In genomic region chr5:88281322-88281721, GRCh38 we compare ENCODE assay signal across 17 cellular contexts. TPM values are rescaled to one million over a fixed set of nuclear protein-coding genes. Genes with fewer than 3 reads are reported as not detected.
A peak's percentile ranks its signal among the peaks of the same experiment; 100 is the strongest.
DNase-seq lines count a peak whose midpoint lies in the region; ATAC-seq and TF ChIP-seq lines count a peak whose summit lies in the region.
"Had no signal": no experiment of that assay in that cellular context is flagged by ENCODE, and none has a peak within 500 bp of the region (broad histone marks: within the 10 kb centered on the region; RNA-seq: fewer than 3 reads in every experiment).

No MANE protein-coding gene starts in this region.

- no peak overlapping the region for H3K4me3 ChIP-seq in esophagus squamous epithelium
- H3K4me3 ChIP-seq: BLaER1 treated with 17β-estradiol and CSF1 and Interleukin-3, amounts not matched to agents 10 nM and 100 nM had no signal

- H3K9me3 ChIP-seq in esophagus squamous epithelium: no peaks in the 10 kb centered on the region

- H3K27me3 ChIP-seq in esophagus squamous epithelium: no peaks in the 10 kb centered on the region
- H3K27me3 ChIP-seq: BLaER1 treated with 17β-estradiol and CSF1 and Interleukin-3, amounts not matched to agents 10 nM and 100 nM had no signal

- H3K36me3 Mint-ChIP-seq in stimulated activated naive CD8-positive, alpha-beta T cell treated with anti-CD3 and anti-CD28 coated beads, Interleukin-15, Interleukin-2, amounts not matched to agents 100 ng/mL and 50 ng/mL, for 24 hours (ENCODE audit: low read depth): peaks cover 66% of the 10 kb centered on the region
- H3K36me3 Mint-ChIP-seq in nephron progenitor cell (ENCODE audit: low read depth): peaks cover 38% of the 10 kb centered on the region

- H3K27ac ChIP-seq in esophagus squamous epithelium: no peak overlapping the region
- H3K27ac ChIP-seq: BLaER1 treated with 17β-estradiol and CSF1 and Interleukin-3, amounts not matched to agents 10 nM and 100 nM had no signal

- no peaks in the 10 kb centered on the region for H3K27me3 Mint-ChIP-seq in stimulated activated naive CD8-positive, alpha-beta T cell treated with anti-CD3 and anti-CD28 coated beads, Interleukin-15, Interleukin-2, amounts not matched to agents 100 ng/mL and 50 ng/mL, for 24 hours
- no peaks in the 10 kb centered on the region for H3K27me3 Mint-ChIP-seq in nephron progenitor cell (ENCODE audit: low read depth, poor library complexity)
- H3K27me3 Mint-ChIP-seq: B cell, IgD-negative memory B cell had no signal

- no peak for TF ChIP-seq CTCF in nephron progenitor cell (IDR thresholded peaks at IDR 0.05)
- TF ChIP-seq CTCF in esophagus squamous epithelium (IDR thresholded peaks at IDR 0.05): no peak

- H3K36me3 ChIP-seq in esophagus squamous epithelium: peaks cover 0 to 16% (median 0%) of the 10 kb centered on the region in 3 donors

- intact Hi-C loops in left cardiac atrium (cut with DNase I): no loop called here
- intact Hi-C loops in esophagus squamous epithelium (cut with DNase I): no loop called here

- no peaks in the 10 kb centered on the region for H3K4me1 ChIP-seq in esophagus squamous epithelium
- H3K4me1 ChIP-seq: BLaER1 treated with 17β-estradiol and CSF1 and Interleukin-3, amounts not matched to agents 10 nM and 100 nM had no signal

- ATAC-seq in stimulated activated naive CD8-positive, alpha-beta T cell treated with anti-CD3 and anti-CD28 coated beads, Interleukin-15, Interleukin-2, amounts not matched to agents 100 U/mL and 50 U/mL, for 24 hours: no peak
- ATAC-seq in left cardiac atrium: no peak
- ATAC-seq: CD8-positive, alpha-beta T cell; HepG2 had no signal

- no peak overlapping the region for H3K4me3 Mint-ChIP-seq in stimulated activated naive CD8-positive, alpha-beta T cell treated with anti-CD3 and anti-CD28 coated beads, Interleukin-15, Interleukin-2, amounts not matched to agents 100 ng/mL and 50 ng/mL, for 24 hours
- no peak overlapping the region for H3K4me3 Mint-ChIP-seq in nephron progenitor cell
- H3K4me3 Mint-ChIP-seq: B cell; CD8-positive, alpha-beta T cell; H9; IgD-negative memory B cell had no signal

- 91 to 93% methylated on average over 3 of the region's 3 CpGs for WGBS in esophagus squamous epithelium, 2 donors

- no peaks in the 10 kb centered on the region for H3K9me3 Mint-ChIP-seq in stimulated activated naive CD8-positive, alpha-beta T cell treated with anti-CD3 and anti-CD28 coated beads, Interleukin-15, Interleukin-2, amounts not matched to agents 100 ng/mL and 50 ng/mL, for 24 hours
- H3K9me3 Mint-ChIP-seq in nephron progenitor cell: peaks cover 3% of the 10 kb centered on the region
- H3K9me3 Mint-ChIP-seq: H9 had no signal

- DNase-seq in stimulated activated naive CD8-positive, alpha-beta T cell treated with anti-CD3 and anti-CD28 coated beads, Interleukin-15, Interleukin-2, amounts not matched to agents 100 U/mL and 50 U/mL, for 24 hours: no peak
- DNase-seq in M059J (ENCODE audit: low read depth) (peak; percentile 51), kidney tubule cell (ENCODE audit: low spot score) (peak; percentile 25), nephron progenitor cell (no peak), left cardiac atrium (no peak), DMS153 (lab: John Stamatoyannopoulos, UW) (no peak), esophagus squamous epithelium (lab: John Stamatoyannopoulos, UW) (no peak)
- DNase-seq: 8988T; CD8-positive, alpha-beta T cell; DMS79; GF-D8; H9 had no signal

- H3K27ac Mint-ChIP-seq in stimulated activated naive CD8-positive, alpha-beta T cell treated with anti-CD3 and anti-CD28 coated beads, Interleukin-15, Interleukin-2, amounts not matched to agents 100 ng/mL and 50 ng/mL, for 24 hours: peak overlapping the region; percentile 27
- H3K27ac Mint-ChIP-seq in nephron progenitor cell: peak overlapping the region; percentile 43
- H3K27ac Mint-ChIP-seq: B cell; CD8-positive, alpha-beta T cell; H9; IgD-negative memory B cell had no signal

- no peak for TF ChIP-seq POLR2A in esophagus squamous epithelium (IDR thresholded peaks at IDR 0.05)

- H3K4me1 Mint-ChIP-seq in stimulated activated naive CD8-positive, alpha-beta T cell treated with anti-CD3 and anti-CD28 coated beads, Interleukin-15, Interleukin-2, amounts not matched to agents 100 ng/mL and 50 ng/mL, for 24 hours (ENCODE audit: low read depth): no peaks in the 10 kb centered on the region
- peaks cover 10% of the 10 kb centered on the region for H3K4me1 Mint-ChIP-seq in nephron progenitor cell
- H3K4me1 Mint-ChIP-seq: B cell, H9, IgD-negative memory B cell had no signal

RNA-seq across cellular contexts. Expression of gene TMEM161B, which starts 12.7 kb away (rescaled TPM):
- total RNA-seq in M059J (2014; rRNA removed; shearing (Covaris generic)): 15.7 and 21.1 TPM in 2 replicates
- 10 to 100 TPM; 10.1 to 12.6 TPM for total RNA-seq in left cardiac atrium
- total RNA-seq in esophagus squamous epithelium: 10 to 100 TPM in 3 of 4 donors, 1 to 10 TPM in 1; 5.8 to 24.2 (median 14.8) TPM

Comparison
In these comparisons a context has a peak if more than half of its experiments do, and no peak if none do; other contexts are left out.
1. DNase-seq: peak in M059J (single experiment) and kidney tubule cell (single experiment); none in stimulated activated naive CD8-positive, alpha-beta T cell treated with anti-CD3 and anti-CD28 coated beads, Interleukin-15, Interleukin-2, amounts not matched to agents 100 U/mL and 50 U/mL, for 24 hours (single experiment), nephron progenitor cell (single experiment), left cardiac atrium (single experiment), DMS153 (single experiment) and esophagus squamous epithelium (single experiment).